Comparison of ENCODE assay signal across 1 cellular context in the genomic region with DNA sequence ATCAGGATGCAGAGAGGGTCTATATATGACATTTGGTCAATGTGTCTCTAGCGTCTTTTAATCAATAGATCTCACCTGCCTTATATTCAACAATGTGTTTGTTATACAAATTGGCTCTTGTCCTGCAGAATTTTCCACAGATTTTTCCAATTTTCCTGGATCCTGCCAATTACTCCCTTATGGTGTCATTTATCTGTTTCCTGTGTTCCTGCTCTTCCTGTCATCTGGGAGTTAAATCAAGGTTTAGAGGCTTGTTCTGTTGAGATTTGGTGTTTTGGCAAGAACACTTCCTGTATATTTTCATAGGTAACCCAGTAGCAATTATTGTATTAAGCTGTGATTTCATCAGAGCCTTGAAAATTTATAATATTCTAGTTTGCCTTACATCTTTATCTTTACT.
TF ChIP-seq lines count a peak whose summit lies in the region.

No MANE protein-coding gene starts in this region.

TF ChIP-seq in SK-N-SH, 30 proteins besides CTCF, POLR2A, EP300 and RAD21 (continued from another document):
- peak; percentile 6; the same call in 1 of the 2 replicates for TF ChIP-seq GATA2 (CRISPR knock-in tag; IDR thresholded peaks at IDR 0.05)
- TF ChIP-seq JUND (IDR thresholded peaks at IDR 0.05) = no peak
- TF ChIP-seq MEF2A (IDR thresholded peaks at IDR 0.05; ENCODE audit: borderline replicate concordance, low read depth) = no peak
- peak; percentile 51; the same call in 1 of the 2 replicates for TF ChIP-seq RCOR1 (IDR thresholded peaks at IDR 0.05; ENCODE audit: low read length)
- TF ChIP-seq, protein P1, sequence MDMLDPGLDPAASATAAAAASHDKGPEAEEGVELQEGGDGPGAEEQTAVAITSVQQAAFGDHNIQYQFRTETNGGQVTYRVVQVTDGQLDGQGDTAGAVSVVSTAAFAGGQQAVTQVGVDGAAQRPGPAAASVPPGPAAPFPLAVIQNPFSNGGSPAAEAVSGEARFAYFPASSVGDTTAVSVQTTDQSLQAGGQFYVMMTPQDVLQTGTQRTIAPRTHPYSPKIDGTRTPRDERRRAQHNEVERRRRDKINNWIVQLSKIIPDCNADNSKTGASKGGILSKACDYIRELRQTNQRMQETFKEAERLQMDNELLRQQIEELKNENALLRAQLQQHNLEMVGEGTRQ (IDR thresholded peaks at IDR 0.05; ENCODE audit: borderline replicate concordance, low read depth, low read length) = no peak
- no peak for TF ChIP-seq EZH2phosphoT487 (IDR thresholded peaks at IDR 0.05; ENCODE audit: borderline replicate concordance, low read depth)
- no peak for TF ChIP-seq SIN3A (IDR thresholded peaks at IDR 0.05; ENCODE audit: borderline replicate concordance, low read depth, low read length)
- no peak for TF ChIP-seq TAF1 (IDR thresholded peaks at IDR 0.05; ENCODE audit: borderline replicate concordance, low read depth, low read length)
- TF ChIP-seq GABPA (IDR thresholded peaks at IDR 0.05; ENCODE audit: low read depth) = no peak
- TF ChIP-seq, protein P2, sequence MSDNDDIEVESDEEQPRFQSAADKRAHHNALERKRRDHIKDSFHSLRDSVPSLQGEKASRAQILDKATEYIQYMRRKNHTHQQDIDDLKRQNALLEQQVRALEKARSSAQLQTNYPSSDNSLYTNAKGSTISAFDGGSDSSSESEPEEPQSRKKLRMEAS (IDR thresholded peaks at IDR 0.05; ENCODE audit: low read depth) = no peak
- no peak for TF ChIP-seq MXI1 (IDR thresholded peaks at IDR 0.05; ENCODE audit: low read depth, low read length)
- no peak for TF ChIP-seq FOXM1 (IDR thresholded peaks at IDR 0.05; ENCODE audit: low read depth)
- TF ChIP-seq, protein P3, sequence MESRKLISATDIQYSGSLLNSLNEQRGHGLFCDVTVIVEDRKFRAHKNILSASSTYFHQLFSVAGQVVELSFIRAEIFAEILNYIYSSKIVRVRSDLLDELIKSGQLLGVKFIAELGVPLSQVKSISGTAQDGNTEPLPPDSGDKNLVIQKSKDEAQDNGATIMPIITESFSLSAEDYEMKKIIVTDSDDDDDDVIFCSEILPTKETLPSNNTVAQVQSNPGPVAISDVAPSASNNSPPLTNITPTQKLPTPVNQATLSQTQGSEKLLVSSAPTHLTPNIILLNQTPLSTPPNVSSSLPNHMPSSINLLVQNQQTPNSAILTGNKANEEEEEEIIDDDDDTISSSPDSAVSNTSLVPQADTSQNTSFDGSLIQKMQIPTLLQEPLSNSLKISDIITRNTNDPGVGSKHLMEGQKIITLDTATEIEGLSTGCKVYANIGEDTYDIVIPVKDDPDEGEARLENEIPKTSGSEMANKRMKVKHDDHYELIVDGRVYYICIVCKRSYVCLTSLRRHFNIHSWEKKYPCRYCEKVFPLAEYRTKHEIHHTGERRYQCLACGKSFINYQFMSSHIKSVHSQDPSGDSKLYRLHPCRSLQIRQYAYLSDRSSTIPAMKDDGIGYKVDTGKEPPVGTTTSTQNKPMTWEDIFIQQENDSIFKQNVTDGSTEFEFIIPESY (IDR thresholded peaks at IDR 0.05; ENCODE audit: borderline replicate concordance, low read depth) = no peak
- TF ChIP-seq RFX5 (IDR thresholded peaks at IDR 0.05; ENCODE audit: low read length) = no peak
- no peak for TF ChIP-seq FOXJ3 (CRISPR knock-in tag; IDR thresholded peaks at IDR 0.05)
